In genomic region chr7:47710201-47710935, GRCh38 we compare ENCODE assay signal across 23 cellular contexts.
A peak's percentile ranks its signal among the peaks of the same experiment; 100 is the strongest.
DNase-seq lines count a peak whose midpoint lies in the region; ATAC-seq and TF ChIP-seq lines count a peak whose summit lies in the region.
"Had no signal": no experiment of that assay in that cellular context is flagged by ENCODE, and none has a peak within 500 bp of the region (broad histone marks: within the 10 kb centered on the region; RNA-seq: fewer than 3 reads in every experiment).

No MANE protein-coding gene starts in this region.

- H4K8ac ChIP-seq in trophoblast cell (ENCODE audit: low read depth, low read length), result peak overlapping the region; percentile 42

- no peak overlapping the region for H3K4me3 ChIP-seq in heart right ventricle
- no peak overlapping the region for H3K4me3 ChIP-seq in trophoblast cell (ENCODE audit: low read depth, low read length)
- H3K4me3 ChIP-seq: dorsolateral prefrontal cortex, Peyer's patch, SJCRH30 had no signal

- no peak overlapping the region for H2AFZ ChIP-seq in trophoblast cell (ENCODE audit: insufficient read depth, low read length, poor library complexity)

- intact Hi-C loops in Right ventricle myocardium inferior (cut with DNase I) (no loop called here), cardiac septum (cut with DNase I) (no loop called here), heart right ventricle (cut with DNase I) (no loop called here)

- peaks cover 0 to 5% (median 0%) of the 10 kb centered on the region in 9 donors for H3K4me1 ChIP-seq in heart right ventricle
- H3K4me1 ChIP-seq in trophoblast cell (ENCODE audit: control insufficient read depth in 1 of 2, insufficient read depth in 2 of 2, low read length in 2 of 2), result peaks cover 9 to 19% of the 10 kb centered on the region in 2 experiments
- H3K4me1 ChIP-seq: SJCRH30 had no signal

- H3K36me3 ChIP-seq in heart right ventricle, result no peaks in the 10 kb centered on the region
- H3K36me3 ChIP-seq in trophoblast cell (ENCODE audit: control insufficient read depth in 1 of 2, insufficient read depth in 2 of 2, low read length in 2 of 2), result no peaks in the 10 kb centered on the region
- H3K36me3 ChIP-seq: Peyer's patch, SJCRH30 had no signal

- H3K18ac ChIP-seq in trophoblast cell (ENCODE audit: low read length), result peak overlapping the region; percentile 11

- H2AK5ac ChIP-seq in trophoblast cell (ENCODE audit: low read length), result peak overlapping the region; percentile 18

- peaks cover 18% of the 10 kb centered on the region for H3K79me1 ChIP-seq in trophoblast cell (ENCODE audit: low read length)

- H3K79me2 ChIP-seq in trophoblast cell (ENCODE audit: control insufficient read depth, insufficient read depth, low read length, poor library complexity), result no peaks in the 10 kb centered on the region

- no peak overlapping the region for H3K4me2 ChIP-seq in trophoblast cell (ENCODE audit: low read length)

- peak overlapping the region; percentile 41 for H3K14ac ChIP-seq in trophoblast cell (ENCODE audit: low read length)

- H3K27me3 ChIP-seq in heart right ventricle, result no peaks in the 10 kb centered on the region
- H3K27me3 ChIP-seq in trophoblast cell (ENCODE audit: insufficient read depth, low read length), result no peaks in the 10 kb centered on the region
- H3K27me3 ChIP-seq: dorsolateral prefrontal cortex, Peyer's patch, SJCRH30 had no signal

- peak overlapping the region; percentile 63 for H4K91ac ChIP-seq in trophoblast cell (ENCODE audit: low read depth, low read length)

- H2BK5ac ChIP-seq in trophoblast cell (ENCODE audit: low read depth, low read length, poor library complexity), result peak overlapping the region; percentile 69

- H2BK120ac ChIP-seq in trophoblast cell (ENCODE audit: insufficient read depth, low read length, poor library complexity), result peak overlapping the region; percentile 21

- H3K4ac ChIP-seq in trophoblast cell (ENCODE audit: low read depth, low read length), result peak overlapping the region; percentile 34

- 82 to 83% methylated on average over 15 of the region's 15 CpGs for WGBS in heart right ventricle, 2 donors
- no CpG with 5 or more reads among the region's 15 CpGs for WGBS in trophoblast cell (ENCODE audit: extremely low coverage, insufficient coverage, insufficient read length)

- peak; percentile 23 for ATAC-seq in Right ventricle myocardium inferior
- peak in 5 of 8 donors; percentile 17 to 69 (median 46) for ATAC-seq in heart right ventricle
- ATAC-seq in HG02870 (IDR thresholded peaks at IDR 0.05; ENCODE audit: unreplicated experiment), result no peak

- TF ChIP-seq CTCF in heart right ventricle (IDR thresholded peaks at IDR 0.05), result no peak

- H3K9me3 ChIP-seq in heart right ventricle (no peaks in the 10 kb centered on the region), trophoblast cell (ENCODE audit: insufficient read depth, low read depth, low read length) (no peaks in the 10 kb centered on the region)
- H3K9me3 ChIP-seq: Peyer's patch, SJCRH30 had no signal

- H3K27ac ChIP-seq in heart right ventricle, result no peak overlapping the region
- no peak overlapping the region for H3K27ac ChIP-seq in trophoblast cell (ENCODE audit: low read depth, low read length)
- H3K27ac ChIP-seq: dorsolateral prefrontal cortex, Peyer's patch, SJCRH30 had no signal

- no peak overlapping the region for H3K9ac ChIP-seq in trophoblast cell (ENCODE audit: low read length)

- no peak overlapping the region for H3K23ac ChIP-seq in trophoblast cell (ENCODE audit: low read length)

- no peak overlapping the region for H4K12ac ChIP-seq in trophoblast cell (ENCODE audit: low read depth, low read length)

- DNase-seq in Right ventricle myocardium inferior (ENCODE audit: missing footprints), result no peak
- DNase-seq in cardiac septum (ENCODE audit: low spot score), result no peak
- DNase-seq in astrocyte of the hippocampus (ENCODE audit: low read depth, low spot score), result peak; percentile 53
- no peak for DNase-seq in heart right ventricle
- no peak for DNase-seq in trophoblast cell
- no peak for DNase-seq in SIG-M5 (lab: John Stamatoyannopoulos, UW)
- DNase-seq in NCI-H1694 (lab: John Stamatoyannopoulos, UW), result no peak
- DNase-seq: 8988T; activated CD4-positive, alpha-beta T cell treated with anti-CD3 and anti-CD28 coated beads, Interleukin-2, amount 50 U/mL, for 4 hours; activated CD8-positive, alpha-beta memory T cell treated with anti-CD3 and anti-CD28 coated beads, Interleukin-2, amount 50 U/mL, for 4 hours; activated naive CD4-positive, alpha-beta T cell treated with anti-CD3 and anti-CD28 coated beads, Interleukin-2, amount 10 ng/mL, durations not matched to agents 7 days and 5 days; CD4-positive, CD25-positive, alpha-beta regulatory T cell; dorsolateral prefrontal cortex; glutamatergic neuron; mammary epithelial cell; NCI-H1092; NCI-H187 treated with DMSO at 0.1 percent for 48 hours; NCI-H2171 treated with DMSO at 0.1 percent for 48 hours; NCI-H524 treated with DMSO at 0.1 percent for 48 hours; nucleus accumbens; Peyer's patch; SJCRH30 had no signal

- H2BK12ac ChIP-seq in trophoblast cell (ENCODE audit: low read length), result peak overlapping the region; percentile 88
